ENCODE assay signal across 8 cellular contexts in genomic region chr4:110631582-110632505, GRCh38. TPM values are rescaled to one million over a fixed set of nuclear protein-coding genes. Genes with fewer than 3 reads are reported as not detected.
DNase-seq lines count a peak whose midpoint lies in the region; ATAC-seq and TF ChIP-seq lines count a peak whose summit lies in the region.

No MANE protein-coding gene starts in this region.

- peaks cover 13% of the 10 kb centered on the region for H3K36me3 Mint-ChIP-seq in activated naive CD4-positive, alpha-beta T cell treated with anti-CD3 and anti-CD28 coated beads, Interleukin-2, amount 50 U/mL, for 24 hours

- H2BK12ac ChIP-seq in trophoblast cell (ENCODE audit: low read length) = no peak overlapping the region

- no peak overlapping the region for H3K18ac ChIP-seq in trophoblast cell (ENCODE audit: low read length)

- H4K8ac ChIP-seq in trophoblast cell (ENCODE audit: low read depth, low read length) = no peak overlapping the region

- H2BK5ac ChIP-seq in trophoblast cell (ENCODE audit: low read depth, low read length, poor library complexity) = no peak overlapping the region

- peak overlapping the region; percentile 57 for H3K4me3 Mint-ChIP-seq in activated naive CD4-positive, alpha-beta T cell treated with anti-CD3 and anti-CD28 coated beads, Interleukin-2, amount 50 U/mL, for 24 hours

- peaks cover 99 to 100% (median 100%) of the 10 kb centered on the region in 11 experiments for H3K27me3 ChIP-seq in BLaER1 treated with 17β-estradiol and CSF1 and Interleukin-3, amounts not matched to agents 10 nM and 100 nM
- peaks cover 76 to 100% (median 100%) of the 10 kb centered on the region in 9 donors for H3K27me3 ChIP-seq in heart left ventricle
- peaks cover 75% of the 10 kb centered on the region for H3K27me3 ChIP-seq in trophoblast cell (ENCODE audit: insufficient read depth, low read length)

- no peak overlapping the region for H2AK5ac ChIP-seq in trophoblast cell (ENCODE audit: low read length)

- peak overlapping the region in 7 of 10 experiments; percentile 20 to 50 (median 29); a peak in 10 of 20 replicates for H3K4me3 ChIP-seq in BLaER1 treated with 17β-estradiol and CSF1 and Interleukin-3, amounts not matched to agents 10 nM and 100 nM
- peak overlapping the region in 11 of 12 donors; percentile 5 to 39 (median 19) for H3K4me3 ChIP-seq in heart left ventricle
- no peak overlapping the region for H3K4me3 ChIP-seq in trophoblast cell (ENCODE audit: low read depth, low read length)

- peak overlapping the region; percentile 11 for H2AFZ ChIP-seq in trophoblast cell (ENCODE audit: insufficient read depth, low read length, poor library complexity)

- H3K4me1 Mint-ChIP-seq in activated naive CD4-positive, alpha-beta T cell treated with anti-CD3 and anti-CD28 coated beads, Interleukin-2, amount 50 U/mL, for 24 hours = peaks cover 6% of the 10 kb centered on the region

- no peaks in the 10 kb centered on the region for H3K79me2 ChIP-seq in trophoblast cell (ENCODE audit: control insufficient read depth, insufficient read depth, low read length, poor library complexity)

- H3K9me3 ChIP-seq in BLaER1 treated with 17β-estradiol and CSF1 and Interleukin-3, amounts not matched to agents 10 nM and 100 nM (replicated peaks in 1 of 11) = peaks cover 77 to 91% (median 86%) of the 10 kb centered on the region in 11 experiments
- H3K9me3 ChIP-seq in heart left ventricle = no peaks in the 10 kb centered on the region
- H3K9me3 ChIP-seq in trophoblast cell (ENCODE audit: insufficient read depth, low read depth, low read length) = peaks cover 6% of the 10 kb centered on the region

- peak overlapping the region in 10 of 11 experiments; percentile 5 to 64 (median 33); a peak in 16 of 22 replicates for H3K4me2 ChIP-seq in BLaER1 treated with 17β-estradiol and CSF1 and Interleukin-3, amounts not matched to agents 10 nM and 100 nM
- H3K4me2 ChIP-seq in trophoblast cell (ENCODE audit: low read length) = peak overlapping the region; percentile 89

- no peak overlapping the region for H3K27ac ChIP-seq in BLaER1 treated with 17β-estradiol and CSF1 and Interleukin-3, amounts not matched to agents 10 nM and 100 nM
- no peak overlapping the region for H3K27ac ChIP-seq in heart left ventricle
- H3K27ac ChIP-seq in trophoblast cell (ENCODE audit: low read depth, low read length) = no peak overlapping the region

- no peak overlapping the region for H3K4ac ChIP-seq in trophoblast cell (ENCODE audit: low read depth, low read length)

- no peak overlapping the region for H3K14ac ChIP-seq in trophoblast cell (ENCODE audit: low read length)

- H4K91ac ChIP-seq in trophoblast cell (ENCODE audit: low read depth, low read length) = no peak overlapping the region

- no peaks in the 10 kb centered on the region; a peak in 1 of 22 replicates for H3K36me3 ChIP-seq in BLaER1 treated with 17β-estradiol and CSF1 and Interleukin-3, amounts not matched to agents 10 nM and 100 nM
- no peaks in the 10 kb centered on the region for H3K36me3 ChIP-seq in heart left ventricle
- H3K36me3 ChIP-seq in trophoblast cell (ENCODE audit: control insufficient read depth in 1 of 2, insufficient read depth in 2 of 2, low read length in 2 of 2) = no peaks in the 10 kb centered on the region

- intact Hi-C loops in heart left ventricle (cut with DNase I) = loop anchor here (2.0 to 10.0 kb wide), 9 partner anchors 323 to 1003 kb away; no protein-coding TSS in a partner anchor

- ATAC-seq in GM18517 (IDR thresholded peaks at IDR 0.05; ENCODE audit: unreplicated experiment) (peak; percentile 97), HG03039 (IDR thresholded peaks at IDR 0.05; ENCODE audit: unreplicated experiment) (peak; percentile 97), heart left ventricle (peak; percentile 83 to 97 (median 94))

- 1 to 7% (median 4%) methylated on average over 40 to 63 of the region's 63 CpGs for WGBS in heart left ventricle, 4 donors
- WGBS in trophoblast cell (ENCODE audit: extremely low coverage, insufficient coverage, insufficient read length) = no CpG with 5 or more reads among the region's 63 CpGs

- H3K79me1 ChIP-seq in trophoblast cell (ENCODE audit: low read length) = no peaks in the 10 kb centered on the region

- peak; percentile 73 for DNase-seq in NCI-H226
- DNase-seq in heart left ventricle = peak in 4 of 5 donors; percentile 39 to 57 (median 55)
- DNase-seq in trophoblast cell = peak; percentile 78 to 89
- no peak for DNase-seq in mesenteric fat pad (ENCODE audit: low spot score)

- TF ChIP-seq POLR2A in heart left ventricle (IDR thresholded peaks at IDR 0.05) = no peak

- no peak overlapping the region for H3K9ac ChIP-seq in BLaER1 treated with 17β-estradiol and CSF1 and Interleukin-3, amounts not matched to agents 10 nM and 100 nM
- no peak overlapping the region for H3K9ac ChIP-seq in trophoblast cell (ENCODE audit: low read length)

- no peak overlapping the region for H4K12ac ChIP-seq in trophoblast cell (ENCODE audit: low read depth, low read length)

- H3K27ac Mint-ChIP-seq in activated naive CD4-positive, alpha-beta T cell treated with anti-CD3 and anti-CD28 coated beads, Interleukin-2, amount 50 U/mL, for 24 hours = peak overlapping the region; percentile 90

- no peak overlapping the region for H3K23ac ChIP-seq in trophoblast cell (ENCODE audit: low read length)

- TF ChIP-seq CTCF in heart left ventricle (IDR thresholded peaks at IDR 0.05) = peak; percentile 35 to 68 (median 57)

- H3K27me3 Mint-ChIP-seq in activated naive CD4-positive, alpha-beta T cell treated with anti-CD3 and anti-CD28 coated beads, Interleukin-2, amount 50 U/mL, for 24 hours = peaks cover 59% of the 10 kb centered on the region

- peaks cover 0 to 9% (median 0%) of the 10 kb centered on the region in 10 experiments; a peak in 2 of 20 replicates for H3K4me1 ChIP-seq in BLaER1 treated with 17β-estradiol and CSF1 and Interleukin-3, amounts not matched to agents 10 nM and 100 nM
- H3K4me1 ChIP-seq in heart left ventricle = peaks cover 0 to 31% (median 17%) of the 10 kb centered on the region in 12 donors
- H3K4me1 ChIP-seq in trophoblast cell (ENCODE audit: control insufficient read depth in 1 of 2, insufficient read depth in 2 of 2, low read length in 2 of 2) = peaks cover 13 to 15% of the 10 kb centered on the region in 2 experiments

- peaks cover 0 to 8% (median 0%) of the 10 kb centered on the region in 11 experiments; a peak in 6 of 22 replicates for H4K20me1 ChIP-seq in BLaER1 treated with 17β-estradiol and CSF1 and Interleukin-3, amounts not matched to agents 10 nM and 100 nM

- no peak overlapping the region for H2BK120ac ChIP-seq in trophoblast cell (ENCODE audit: insufficient read depth, low read length, poor library complexity)

- H3K9me3 Mint-ChIP-seq in activated naive CD4-positive, alpha-beta T cell treated with anti-CD3 and anti-CD28 coated beads, Interleukin-2, amount 50 U/mL, for 24 hours = peaks cover 20% of the 10 kb centered on the region

RNA-seq across cellular contexts. Expression of gene PITX2, which starts 9.0 kb away (rescaled TPM):
- total RNA-seq in heart left ventricle (under 1 TPM in 5 of 9 donors, not detected in 4; 0.19 to 0.94 (median 0.36) TPM), mesenteric fat pad (not detected)
- polyA plus RNA-seq in heart left ventricle = under 1 TPM in 1 of 2 donors, not detected in 1; 0.17 TPM
- 3.1 and 3.4 TPM in 2 replicates for polyA plus RNA-seq in trophoblast cell (2013)
